In the genomic region with DNA sequence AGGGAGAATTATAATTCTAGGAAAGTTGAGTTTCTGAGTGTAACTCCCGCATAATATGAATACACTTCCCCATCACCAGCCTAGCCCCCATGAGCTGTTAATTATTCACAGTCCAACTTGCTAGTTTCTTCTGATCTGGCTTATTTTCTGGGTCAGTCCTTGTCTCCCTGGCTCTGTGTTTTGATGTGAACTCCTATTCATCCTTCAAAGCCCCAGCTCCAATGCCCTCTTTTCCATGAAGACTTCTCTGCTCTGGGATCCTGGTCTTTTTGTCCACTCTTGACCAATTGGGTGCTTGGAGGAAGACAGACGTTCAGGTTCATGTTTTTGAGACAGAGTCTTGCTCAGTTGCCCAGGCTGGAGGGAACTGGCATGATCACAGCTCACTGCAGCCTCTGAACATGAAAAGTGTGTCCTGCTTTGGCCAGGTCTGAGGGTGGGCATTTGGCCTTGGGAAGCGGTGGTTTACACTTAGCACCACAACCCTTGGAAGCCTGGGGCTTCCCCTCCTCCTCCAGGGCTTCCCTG, we compare ENCODE assay signal across 1 cellular context.
TF ChIP-seq lines count a peak whose summit lies in the region.

No MANE protein-coding gene starts in this region.

TF ChIP-seq in HepG2, 621 proteins besides CTCF, POLR2A, EP300 and RAD21:
- TF ChIP-seq, protein P1, sequence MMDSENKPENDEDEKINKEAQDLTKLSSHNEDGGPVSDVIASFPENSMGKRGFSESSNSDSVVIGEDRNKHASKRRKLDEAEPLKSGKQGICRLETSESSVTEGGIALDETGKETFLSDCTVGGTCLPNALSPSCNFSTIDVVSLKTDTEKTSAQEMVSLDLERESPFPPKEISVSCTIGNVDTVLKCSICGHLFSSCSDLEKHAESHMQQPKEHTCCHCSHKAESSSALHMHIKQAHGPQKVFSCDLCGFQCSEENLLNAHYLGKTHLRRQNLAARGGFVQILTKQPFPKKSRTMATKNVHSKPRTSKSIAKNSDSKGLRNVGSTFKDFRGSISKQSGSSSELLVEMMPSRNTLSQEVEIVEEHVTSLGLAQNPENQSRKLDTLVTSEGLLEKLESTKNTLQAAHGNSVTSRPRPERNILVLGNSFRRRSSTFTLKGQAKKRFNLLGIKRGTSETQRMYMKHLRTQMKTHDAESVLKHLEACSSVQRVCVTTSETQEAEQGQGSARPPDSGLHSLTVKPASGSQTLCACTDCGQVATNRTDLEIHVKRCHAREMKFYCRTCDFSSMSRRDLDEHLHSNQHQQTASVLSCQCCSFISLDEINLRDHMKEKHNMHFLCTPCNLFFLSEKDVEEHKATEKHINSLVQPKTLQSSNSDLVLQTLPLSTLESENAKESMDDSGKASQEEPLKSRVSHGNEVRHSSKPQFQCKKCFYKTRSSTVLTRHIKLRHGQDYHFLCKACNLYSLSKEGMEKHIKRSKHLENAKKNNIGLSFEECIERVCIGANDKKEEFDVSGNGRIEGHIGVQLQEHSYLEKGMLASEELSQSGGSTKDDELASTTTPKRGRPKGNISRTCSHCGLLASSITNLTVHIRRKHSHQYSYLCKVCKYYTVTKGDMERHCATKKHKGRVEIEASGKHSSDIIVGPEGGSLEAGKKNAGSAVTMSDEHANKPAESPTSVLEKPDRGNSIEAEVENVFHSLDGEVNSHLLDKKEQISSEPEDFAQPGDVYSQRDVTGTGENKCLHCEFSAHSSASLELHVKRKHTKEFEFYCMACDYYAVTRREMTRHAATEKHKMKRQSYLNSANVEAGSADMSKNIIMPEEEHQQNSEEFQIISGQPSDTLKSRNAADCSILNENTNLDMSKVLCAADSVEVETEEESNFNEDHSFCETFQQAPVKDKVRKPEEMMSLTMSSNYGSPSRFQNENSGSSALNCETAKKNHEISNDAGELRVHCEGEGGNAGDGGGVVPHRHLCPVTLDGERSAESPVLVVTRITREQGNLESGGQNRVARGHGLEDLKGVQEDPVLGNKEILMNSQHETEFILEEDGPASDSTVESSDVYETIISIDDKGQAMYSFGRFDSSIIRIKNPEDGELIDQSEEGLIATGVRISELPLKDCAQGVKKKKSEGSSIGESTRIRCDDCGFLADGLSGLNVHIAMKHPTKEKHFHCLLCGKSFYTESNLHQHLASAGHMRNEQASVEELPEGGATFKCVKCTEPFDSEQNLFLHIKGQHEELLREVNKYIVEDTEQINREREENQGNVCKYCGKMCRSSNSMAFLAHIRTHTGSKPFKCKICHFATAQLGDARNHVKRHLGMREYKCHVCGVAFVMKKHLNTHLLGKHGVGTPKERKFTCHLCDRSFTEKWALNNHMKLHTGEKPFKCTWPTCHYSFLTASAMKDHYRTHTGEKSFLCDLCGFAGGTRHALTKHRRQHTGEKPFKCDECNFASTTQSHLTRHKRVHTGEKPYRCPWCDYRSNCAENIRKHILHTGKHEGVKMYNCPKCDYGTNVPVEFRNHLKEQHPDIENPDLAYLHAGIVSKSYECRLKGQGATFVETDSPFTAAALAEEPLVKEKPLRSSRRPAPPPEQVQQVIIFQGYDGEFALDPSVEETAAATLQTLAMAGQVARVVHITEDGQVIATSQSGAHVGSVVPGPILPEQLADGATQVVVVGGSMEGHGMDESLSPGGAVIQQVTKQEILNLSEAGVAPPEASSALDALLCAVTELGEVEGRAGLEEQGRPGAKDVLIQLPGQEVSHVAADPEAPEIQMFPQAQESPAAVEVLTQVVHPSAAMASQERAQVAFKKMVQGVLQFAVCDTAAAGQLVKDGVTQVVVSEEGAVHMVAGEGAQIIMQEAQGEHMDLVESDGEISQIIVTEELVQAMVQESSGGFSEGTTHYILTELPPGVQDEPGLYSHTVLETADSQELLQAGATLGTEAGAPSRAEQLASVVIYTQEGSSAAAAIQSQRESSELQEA (CRISPR knock-in tag; IDR thresholded peaks at IDR 0.05; ENCODE audit: not compliant biosample characterization), result peak; percentile 18
- TF ChIP-seq ZNF121 (CRISPR knock-in tag; IDR thresholded peaks at IDR 0.05) (peak; percentile 97), ZNF317 (CRISPR knock-in tag; IDR thresholded peaks at IDR 0.05) (no peak), GLI4 (CRISPR knock-in tag; IDR thresholded peaks at IDR 0.05; ENCODE audit: borderline replicate concordance) (0 out of 2 replicates have a peak, but pooled peaks have one; percentile 19), ZNF501 (CRISPR knock-in tag; IDR thresholded peaks at IDR 0.05) (0 out of 2 replicates have a peak, but pooled peaks have one; percentile 10)
- TF ChIP-seq, protein P2, sequence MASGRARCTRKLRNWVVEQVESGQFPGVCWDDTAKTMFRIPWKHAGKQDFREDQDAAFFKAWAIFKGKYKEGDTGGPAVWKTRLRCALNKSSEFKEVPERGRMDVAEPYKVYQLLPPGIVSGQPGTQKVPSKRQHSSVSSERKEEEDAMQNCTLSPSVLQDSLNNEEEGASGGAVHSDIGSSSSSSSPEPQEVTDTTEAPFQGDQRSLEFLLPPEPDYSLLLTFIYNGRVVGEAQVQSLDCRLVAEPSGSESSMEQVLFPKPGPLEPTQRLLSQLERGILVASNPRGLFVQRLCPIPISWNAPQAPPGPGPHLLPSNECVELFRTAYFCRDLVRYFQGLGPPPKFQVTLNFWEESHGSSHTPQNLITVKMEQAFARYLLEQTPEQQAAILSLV (CRISPR knock-in tag; IDR thresholded peaks at IDR 0.05; ENCODE audit: borderline replicate concordance), result peak; percentile 17; the same call in 1 of the 2 replicates
- TF ChIP-seq, protein P3, sequence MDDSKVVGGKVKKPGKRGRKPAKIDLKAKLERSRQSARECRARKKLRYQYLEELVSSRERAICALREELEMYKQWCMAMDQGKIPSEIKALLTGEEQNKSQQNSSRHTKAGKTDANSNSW (CRISPR knock-in tag; IDR thresholded peaks at IDR 0.05; ENCODE audit: borderline replicate concordance), result no peak
